26 cellular contexts compared by ENCODE assay signal in the genomic region with DNA sequence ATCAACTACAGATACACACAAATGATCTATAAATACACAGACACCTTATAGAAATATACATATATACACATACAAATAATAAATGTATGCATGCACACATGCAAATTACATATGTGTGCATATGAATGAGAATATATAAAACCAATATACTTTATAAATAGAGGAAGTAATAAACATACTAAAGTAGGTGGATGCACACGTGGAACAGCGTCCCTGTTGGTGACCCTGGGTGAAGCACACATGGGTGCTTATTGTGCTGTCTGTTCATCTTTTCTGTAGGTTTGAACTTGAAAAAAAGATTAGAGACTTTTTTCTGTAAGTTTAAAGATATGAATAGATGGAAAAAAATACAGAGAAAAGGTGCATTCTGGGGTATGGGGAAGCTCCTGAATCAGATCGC.
"Had no signal": no experiment of that assay in that cellular context is flagged by ENCODE, and none has a peak within 500 bp of the region (broad histone marks: within the 10 kb centered on the region; RNA-seq: fewer than 3 reads in every experiment).

No MANE protein-coding gene starts in this region.

- H3K27me3 ChIP-seq: ascending aorta, body of pancreas, cardiac muscle cell, Peyer's patch, SJCRH30 had no signal

- H3K9me3 ChIP-seq: ascending aorta, body of pancreas, Peyer's patch, SJCRH30, SK-N-SH had no signal

- H3K4me3 Mint-ChIP-seq: activated CD8-positive, alpha-beta T cell treated with anti-CD3 and anti-CD28 coated beads, Interleukin-2, amount 10 ng/mL, durations not matched to agents 7 days and 5 days; activated naive CD8-positive, alpha-beta T cell treated with anti-CD3 and anti-CD28 coated beads, Interleukin-2, amount 50 U/mL, for 24 hours; WTC11 had no signal

- DNase-seq: activated CD4-positive, alpha-beta T cell treated with anti-CD3 and anti-CD28 coated beads for 48 hours; activated CD4-positive, alpha-beta T cell treated with anti-CD3 and anti-CD28 coated beads, Interleukin-2, amount 50 U/mL, for 4 hours; activated CD4-positive, CD25-positive, alpha-beta regulatory T cell treated with anti-CD3 and anti-CD28 coated beads, Interleukin-2, amount 50 U/mL, for 72 hours; activated CD8-positive, alpha-beta memory T cell treated with anti-CD3 and anti-CD28 coated beads, Interleukin-2, amount 50 U/mL, for 48 hours; activated CD8-positive, alpha-beta T cell treated with anti-CD3 and anti-CD28 coated beads, Interleukin-2, amount 10 ng/mL, durations not matched to agents 7 days and 5 days; activated naive CD4-positive, alpha-beta T cell treated with Interleukin-2 at 50 U/mL for 16 hours; activated naive CD8-positive, alpha-beta T cell treated with anti-CD3 and anti-CD28 coated beads, Interleukin-2, amount 50 U/mL, for 24 hours; activated T-cell treated with anti-CD3 and anti-CD28 coated beads, Interleukin-2, amount 50 U/mL, for 1 hour; amniotic stem cell; body of pancreas; NCI-H1048; NCI-H1417; NCI-H1930; NCI-H510A treated with DMSO at 0.1 percent for 48 hours; NCI-H69; NK-92 treated with Interleukin-12 subunit alpha and Interleukin-12 subunit beta, amount 100 ng/mL, for 24 hours; Right ventricle myocardium superior; SJCRH30; SK-N-SH; T-helper 1 cell had no signal

- H3K9ac ChIP-seq: SK-N-SH had no signal

- H3K9me3 Mint-ChIP-seq: activated naive CD8-positive, alpha-beta T cell treated with anti-CD3 and anti-CD28 coated beads, Interleukin-2, amount 50 U/mL, for 24 hours had no signal

- H3K4me1 Mint-ChIP-seq: activated naive CD8-positive, alpha-beta T cell treated with anti-CD3 and anti-CD28 coated beads, Interleukin-2, amount 50 U/mL, for 24 hours; WTC11 had no signal

- ATAC-seq: activated CD8-positive, alpha-beta T cell treated with anti-CD3 and anti-CD28 coated beads, Interleukin-2, amount 10 ng/mL, durations not matched to agents 7 days and 5 days; activated naive CD4-positive, alpha-beta T cell treated with anti-CD3 and anti-CD28 coated beads, Interleukin-2, amount 50 U/mL, for 72 hours; activated naive CD8-positive, alpha-beta T cell treated with anti-CD3 and anti-CD28 coated beads, Interleukin-2, amount 50 U/mL, for 24 hours; body of pancreas; WTC11 had no signal

- H3K36me3 ChIP-seq: ascending aorta, cardiac muscle cell, SJCRH30 had no signal

- H3K27me3 Mint-ChIP-seq: activated naive CD8-positive, alpha-beta T cell treated with anti-CD3 and anti-CD28 coated beads, Interleukin-2, amount 50 U/mL, for 24 hours had no signal

- H3K4me2 ChIP-seq: SK-N-SH had no signal

- H3K4me1 ChIP-seq: ascending aorta, body of pancreas, Peyer's patch, SJCRH30 had no signal

- H3K27ac Mint-ChIP-seq: activated CD8-positive, alpha-beta T cell treated with anti-CD3 and anti-CD28 coated beads, Interleukin-2, amount 10 ng/mL, durations not matched to agents 7 days and 5 days; activated naive CD4-positive, alpha-beta T cell treated with anti-CD3 and anti-CD28 coated beads, Interleukin-2, amount 50 U/mL, for 72 hours; activated naive CD8-positive, alpha-beta T cell treated with anti-CD3 and anti-CD28 coated beads, Interleukin-2, amount 50 U/mL, for 24 hours; WTC11 had no signal

- H3K4me3 ChIP-seq: ascending aorta, body of pancreas, cardiac muscle cell, Peyer's patch, SJCRH30 had no signal

- H3K27ac ChIP-seq: ascending aorta, body of pancreas, cardiac muscle cell, Peyer's patch, RWPE1, SJCRH30 had no signal

- H3K9me2 ChIP-seq: SK-N-SH had no signal
